22 cellular contexts compared by ENCODE assay signal in the genomic region with DNA sequence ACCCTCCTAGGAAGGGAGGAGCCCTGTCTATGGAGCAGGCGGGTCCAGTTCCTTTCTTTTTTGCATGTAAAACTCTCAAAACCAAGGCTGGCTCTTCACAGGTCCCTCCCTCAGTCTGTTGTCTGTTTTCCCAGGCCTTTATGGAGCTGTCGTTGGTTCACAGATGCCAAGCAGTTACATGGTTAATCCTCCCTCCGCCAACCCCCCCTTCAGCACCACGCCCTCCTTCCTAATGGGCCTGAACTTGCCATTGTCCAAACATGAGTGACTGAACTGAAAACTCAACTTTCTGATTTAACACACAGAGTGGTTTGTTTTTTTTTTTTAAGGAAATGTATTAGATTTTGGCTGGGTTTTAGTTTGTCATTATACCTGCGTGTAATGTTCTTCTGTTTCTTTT.
DNase-seq lines count a peak whose midpoint lies in the region; ATAC-seq and TF ChIP-seq lines count a peak whose summit lies in the region.
"Had no signal": no experiment of that assay in that cellular context is flagged by ENCODE, and none has a peak within 500 bp of the region (broad histone marks: within the 10 kb centered on the region; RNA-seq: fewer than 3 reads in every experiment).

No MANE protein-coding gene starts in this region.

- H3K27me3 Mint-ChIP-seq in GM23338 (ENCODE audit: insufficient read depth, low read depth, poor library complexity) (no peaks in the 10 kb centered on the region), mesothelial cell of epicardium (ENCODE audit: low read depth) (no peaks in the 10 kb centered on the region), T-helper 17 cell (peaks cover 40% of the 10 kb centered on the region)

- H3K27ac ChIP-seq in GM23338 (ENCODE audit: low read depth) (no peak overlapping the region), esophagus (ENCODE audit: low read depth in 2 of 2, low read length in 1 of 2) (peak overlapping the region; percentile 5 to 14)
- H3K27ac ChIP-seq: A549, SJCRH30 had no signal

- no peak overlapping the region for H3K4me2 ChIP-seq in GM23338
- H3K4me2 ChIP-seq: A549 had no signal

- ATAC-seq in GM23338 (peak; percentile 46), T-helper 17 cell (no peak), left ventricle myocardium superior (no peak)
- ATAC-seq: A549, Panc1 had no signal

- WGBS in esophagus, 2 donors: 47 to 58% methylated on average over 5 of the region's 5 CpGs

- no peaks in the 10 kb centered on the region for H3K79me2 ChIP-seq in GM23338 (replicated peaks; ENCODE audit: insufficient read depth)

- TF ChIP-seq CTCF in GM23338 (conservative IDR thresholded peaks at IDR 0.05; ENCODE audit: low read depth in 2 of 2) (no peak), mesothelial cell of epicardium (IDR thresholded peaks at IDR 0.05; ENCODE audit: unreplicated experiment) (no peak)

- H3K9me3 ChIP-seq in esophagus (ENCODE audit: control insufficient read depth in 2 of 2, insufficient read depth in 1 of 2, low read depth in 1 of 2, low read length in 1 of 2): peaks cover 0 to 2% of the 10 kb centered on the region in 2 donors
- H3K9me3 ChIP-seq in T-helper 17 cell (ENCODE audit: control insufficient read depth, low read length, poor library complexity, severe bottlenecking): no peaks in the 10 kb centered on the region
- H3K9me3 ChIP-seq: A549, MG63, SJCRH30 had no signal

- no peaks in the 10 kb centered on the region for H3K9me2 ChIP-seq in GM23338 (ENCODE audit: insufficient read depth)

- H3K4me1 Mint-ChIP-seq in GM23338: peaks cover 11% of the 10 kb centered on the region
- peaks cover 6% of the 10 kb centered on the region for H3K4me1 Mint-ChIP-seq in mesothelial cell of epicardium
- H3K4me1 Mint-ChIP-seq in T-helper 17 cell: no peaks in the 10 kb centered on the region

- H3F3A ChIP-seq in GM23338 (replicated peaks; ENCODE audit: low read depth): no peaks in the 10 kb centered on the region

- peak overlapping the region; percentile 63; the same call in 1 of the 2 replicates for H2AFZ ChIP-seq in GM23338

- intact Hi-C loops in left ventricle myocardium superior (cut with micrococcal nuclease): no loop called here

- H3K36me3 ChIP-seq in GM23338 (ENCODE audit: insufficient read depth) (no peaks in the 10 kb centered on the region), esophagus (ENCODE audit: control insufficient read depth in 2 of 2, insufficient read depth in 2 of 2, low read length in 1 of 2) (no peaks in the 10 kb centered on the region)
- H3K36me3 ChIP-seq: BE2C, MG63, SJCRH30 had no signal

- DNase-seq in GM23338 (ENCODE audit: low spot score): no peak
- peak; percentile 3 for DNase-seq in NCI-H82 treated with DMSO at 0.1 percent for 48 hours (lab: John Stamatoyannopoulos, UW; ENCODE audit: unreplicated experiment)
- no peak for DNase-seq in mesothelial cell of epicardium (ENCODE audit: low spot score in 2 of 2, unreplicated experiment in 2 of 2)
- DNase-seq in T-helper 17 cell: no peak
- no peak for DNase-seq in left ventricle myocardium superior
- no peak for DNase-seq in EL
- no peak for DNase-seq in SW 1271 (lab: John Stamatoyannopoulos, UW)
- DNase-seq: BE2C; H7; HFFc6; Kasumi-1; MG63; NCI-H1048; NCI-H1417 treated with DMSO at 0.1 percent for 48 hours; NCI-H1930; NCI-H226; NCI-H526 treated with DMSO at 0.1 percent for 48 hours; NK-92 treated with Interleukin-12 subunit alpha and Interleukin-12 subunit beta, amount 100 ng/mL, for 24 hours; SJCRH30 had no signal

- no peak overlapping the region for H3K27ac Mint-ChIP-seq in GM23338
- H3K27ac Mint-ChIP-seq in mesothelial cell of epicardium: peak overlapping the region; percentile 39
- H3K27ac Mint-ChIP-seq in T-helper 17 cell: no peak overlapping the region
- H3K27ac Mint-ChIP-seq: HFFc6 had no signal

- H3K4me1 ChIP-seq in GM23338 (ENCODE audit: insufficient read depth) (no peaks in the 10 kb centered on the region), esophagus (ENCODE audit: control insufficient read depth in 2 of 2, insufficient read depth in 2 of 2, low read length in 1 of 2) (no peaks in the 10 kb centered on the region)
- H3K4me1 ChIP-seq: A549, BE2C, SJCRH30 had no signal

- no peaks in the 10 kb centered on the region for H4K20me1 ChIP-seq in GM23338 (replicated peaks; ENCODE audit: insufficient read depth)

- no peaks in the 10 kb centered on the region; the same call in 2 of the 3 replicates for H3K36me3 Mint-ChIP-seq in GM23338 (ENCODE audit: low read depth)
- peaks cover 33% of the 10 kb centered on the region for H3K36me3 Mint-ChIP-seq in mesothelial cell of epicardium
- H3K36me3 Mint-ChIP-seq in T-helper 17 cell (ENCODE audit: low read depth): peaks cover 2% of the 10 kb centered on the region

- H3K4me3 ChIP-seq in GM23338: no peak overlapping the region
- H3K4me3 ChIP-seq in esophagus (ENCODE audit: low read depth in 1 of 2, low read length in 2 of 2): no peak overlapping the region
- H3K4me3 ChIP-seq: A549, MG63, SJCRH30 had no signal

- no peaks in the 10 kb centered on the region for H3K27me3 ChIP-seq in GM23338 (ENCODE audit: insufficient read depth)
- H3K27me3 ChIP-seq in esophagus (ENCODE audit: control insufficient read depth in 1 of 2, insufficient read depth in 2 of 2, low read length in 2 of 2): no peaks in the 10 kb centered on the region
- H3K27me3 ChIP-seq: BE2C, MG63, SJCRH30 had no signal

- no peak overlapping the region for H3K4me3 Mint-ChIP-seq in GM23338
- no peak overlapping the region for H3K4me3 Mint-ChIP-seq in mesothelial cell of epicardium
- no peak overlapping the region for H3K4me3 Mint-ChIP-seq in T-helper 17 cell
- H3K4me3 Mint-ChIP-seq: HFFc6 had no signal

- H3K9me3 Mint-ChIP-seq in GM23338: peaks cover 10% of the 10 kb centered on the region; the same call in 1 of the 3 replicates
- H3K9me3 Mint-ChIP-seq in mesothelial cell of epicardium: peaks cover 11% of the 10 kb centered on the region

TF ChIP-seq in GM23338, 12 proteins besides CTCF, POLR2A, EP300 and RAD21 (continues in another document):
- TF ChIP-seq POLR2AphosphoS5 (IDR thresholded peaks at IDR 0.05; ENCODE audit: low read depth): no peak
- TF ChIP-seq EZH2phosphoT487 (IDR thresholded peaks at IDR 0.05; ENCODE audit: unreplicated experiment): no peak
- no peak for TF ChIP-seq NANOG (IDR thresholded peaks at IDR 0.05; ENCODE audit: borderline replicate concordance)
- TF ChIP-seq ZNF331 (CRISPR knock-in tag; IDR thresholded peaks at IDR 0.05; ENCODE audit: low read depth): no peak
- TF ChIP-seq, protein P1, sequence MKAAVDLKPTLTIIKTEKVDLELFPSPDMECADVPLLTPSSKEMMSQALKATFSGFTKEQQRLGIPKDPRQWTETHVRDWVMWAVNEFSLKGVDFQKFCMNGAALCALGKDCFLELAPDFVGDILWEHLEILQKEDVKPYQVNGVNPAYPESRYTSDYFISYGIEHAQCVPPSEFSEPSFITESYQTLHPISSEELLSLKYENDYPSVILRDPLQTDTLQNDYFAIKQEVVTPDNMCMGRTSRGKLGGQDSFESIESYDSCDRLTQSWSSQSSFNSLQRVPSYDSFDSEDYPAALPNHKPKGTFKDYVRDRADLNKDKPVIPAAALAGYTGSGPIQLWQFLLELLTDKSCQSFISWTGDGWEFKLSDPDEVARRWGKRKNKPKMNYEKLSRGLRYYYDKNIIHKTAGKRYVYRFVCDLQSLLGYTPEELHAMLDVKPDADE (IDR thresholded peaks at IDR 0.05): no peak
- TF ChIP-seq STAT1 (IDR thresholded peaks at IDR 0.05; ENCODE audit: unreplicated experiment): no peak
- TF ChIP-seq EZH2 (IDR thresholded peaks at IDR 0.05; ENCODE audit: low read depth, unreplicated experiment): no peak
- no peak for TF ChIP-seq ZNF114 (CRISPR knock-in tag; IDR thresholded peaks at IDR 0.05)
